In the genomic region with DNA sequence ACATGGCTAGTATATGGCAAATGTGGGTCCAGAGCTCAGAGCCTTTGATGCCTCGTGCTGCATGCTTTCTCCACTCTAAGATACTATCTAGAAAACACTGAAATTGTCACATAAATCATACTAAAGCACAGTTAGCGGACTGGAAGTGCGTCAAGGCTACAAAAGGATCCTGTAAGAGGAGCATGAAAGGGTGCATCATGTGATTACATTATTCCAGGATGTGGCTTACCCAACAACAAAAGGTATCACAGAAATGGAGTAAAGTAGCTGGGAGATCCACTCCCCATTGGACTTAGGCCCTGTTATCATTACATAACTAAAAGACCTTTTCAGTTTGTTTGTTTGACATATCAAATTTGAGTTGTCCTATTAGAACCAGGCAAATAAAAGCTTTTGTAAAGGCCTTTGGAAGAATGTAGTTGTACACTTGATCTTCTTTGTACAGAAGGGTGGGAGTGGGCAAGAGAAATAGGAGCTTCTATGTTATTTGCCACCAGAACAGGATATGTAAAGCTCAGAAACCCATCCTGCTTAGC, we compare ENCODE assay signal across 1 cellular context.
TF ChIP-seq lines count a peak whose summit lies in the region.

No MANE protein-coding gene starts in this region.

TF ChIP-seq in HepG2, 621 proteins besides CTCF, POLR2A, EP300 and RAD21 (continued from another document and continues in another):
- TF ChIP-seq, protein P1, sequence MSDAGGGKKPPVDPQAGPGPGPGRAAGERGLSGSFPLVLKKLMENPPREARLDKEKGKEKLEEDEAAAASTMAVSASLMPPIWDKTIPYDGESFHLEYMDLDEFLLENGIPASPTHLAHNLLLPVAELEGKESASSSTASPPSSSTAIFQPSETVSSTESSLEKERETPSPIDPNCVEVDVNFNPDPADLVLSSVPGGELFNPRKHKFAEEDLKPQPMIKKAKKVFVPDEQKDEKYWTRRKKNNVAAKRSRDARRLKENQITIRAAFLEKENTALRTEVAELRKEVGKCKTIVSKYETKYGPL (CRISPR knock-in tag; IDR thresholded peaks at IDR 0.05), result peak; percentile 62; the same call in 1 of the 2 replicates
- TF ChIP-seq, protein P2, sequence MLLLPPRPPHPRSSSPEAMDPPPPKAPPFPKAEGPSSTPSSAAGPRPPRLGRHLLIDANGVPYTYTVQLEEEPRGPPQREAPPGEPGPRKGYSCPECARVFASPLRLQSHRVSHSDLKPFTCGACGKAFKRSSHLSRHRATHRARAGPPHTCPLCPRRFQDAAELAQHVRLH (CRISPR knock-in tag; IDR thresholded peaks at IDR 0.05; ENCODE audit: borderline replicate concordance, low read depth), result no peak
- TF ChIP-seq ZNF780A (CRISPR knock-in tag; IDR thresholded peaks at IDR 0.05), result no peak
- TF ChIP-seq TBL1XR1 (IDR thresholded peaks at IDR 0.05; ENCODE audit: borderline replicate concordance, low read length, partially characterized antibody), result no peak
- TF ChIP-seq ETV6 (CRISPR knock-in tag; conservative IDR thresholded peaks at IDR 0.05), result no peak
- no peak for TF ChIP-seq ZNF713 (CRISPR knock-in tag; IDR thresholded peaks at IDR 0.05)
- TF ChIP-seq ZNF24 (IDR thresholded peaks at IDR 0.05), result no peak
- no peak for TF ChIP-seq HMG20B (CRISPR knock-in tag; conservative IDR thresholded peaks at IDR 0.05)
- TF ChIP-seq POLR2AphosphoS2 (IDR thresholded peaks at IDR 0.05; ENCODE audit: low read depth, low read length), result no peak
- no peak for TF ChIP-seq SYNCRIP (IDR thresholded peaks at IDR 0.05; ENCODE audit: insufficient read depth, low read depth, low read length)
- TF ChIP-seq MIER3 (CRISPR knock-in tag; IDR thresholded peaks at IDR 0.05; ENCODE audit: borderline replicate concordance), result no peak; the same call in 1 of the 2 replicates
- peak; percentile 41; the same call in 1 of the 2 replicates for TF ChIP-seq MAX (IDR thresholded peaks at IDR 0.05)
- TF ChIP-seq ZNF7 (CRISPR knock-in tag; IDR thresholded peaks at IDR 0.05), result peak; percentile 82; the same call in 1 of the 2 replicates
- TF ChIP-seq, protein P3, sequence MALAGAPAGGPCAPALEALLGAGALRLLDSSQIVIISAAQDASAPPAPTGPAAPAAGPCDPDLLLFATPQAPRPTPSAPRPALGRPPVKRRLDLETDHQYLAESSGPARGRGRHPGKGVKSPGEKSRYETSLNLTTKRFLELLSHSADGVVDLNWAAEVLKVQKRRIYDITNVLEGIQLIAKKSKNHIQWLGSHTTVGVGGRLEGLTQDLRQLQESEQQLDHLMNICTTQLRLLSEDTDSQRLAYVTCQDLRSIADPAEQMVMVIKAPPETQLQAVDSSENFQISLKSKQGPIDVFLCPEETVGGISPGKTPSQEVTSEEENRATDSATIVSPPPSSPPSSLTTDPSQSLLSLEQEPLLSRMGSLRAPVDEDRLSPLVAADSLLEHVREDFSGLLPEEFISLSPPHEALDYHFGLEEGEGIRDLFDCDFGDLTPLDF (CRISPR knock-in tag; IDR thresholded peaks at IDR 0.05), result no peak
- no peak for TF ChIP-seq HMGXB3 (CRISPR knock-in tag; IDR thresholded peaks at IDR 0.05; ENCODE audit: borderline replicate concordance)
- TF ChIP-seq, protein P4, sequence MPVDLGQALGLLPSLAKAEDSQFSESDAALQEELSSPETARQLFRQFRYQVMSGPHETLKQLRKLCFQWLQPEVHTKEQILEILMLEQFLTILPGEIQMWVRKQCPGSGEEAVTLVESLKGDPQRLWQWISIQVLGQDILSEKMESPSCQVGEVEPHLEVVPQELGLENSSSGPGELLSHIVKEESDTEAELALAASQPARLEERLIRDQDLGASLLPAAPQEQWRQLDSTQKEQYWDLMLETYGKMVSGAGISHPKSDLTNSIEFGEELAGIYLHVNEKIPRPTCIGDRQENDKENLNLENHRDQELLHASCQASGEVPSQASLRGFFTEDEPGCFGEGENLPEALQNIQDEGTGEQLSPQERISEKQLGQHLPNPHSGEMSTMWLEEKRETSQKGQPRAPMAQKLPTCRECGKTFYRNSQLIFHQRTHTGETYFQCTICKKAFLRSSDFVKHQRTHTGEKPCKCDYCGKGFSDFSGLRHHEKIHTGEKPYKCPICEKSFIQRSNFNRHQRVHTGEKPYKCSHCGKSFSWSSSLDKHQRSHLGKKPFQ (CRISPR knock-in tag; IDR thresholded peaks at IDR 0.05; ENCODE audit: insufficient replicate concordance), result no peak
- TF ChIP-seq, protein P5, sequence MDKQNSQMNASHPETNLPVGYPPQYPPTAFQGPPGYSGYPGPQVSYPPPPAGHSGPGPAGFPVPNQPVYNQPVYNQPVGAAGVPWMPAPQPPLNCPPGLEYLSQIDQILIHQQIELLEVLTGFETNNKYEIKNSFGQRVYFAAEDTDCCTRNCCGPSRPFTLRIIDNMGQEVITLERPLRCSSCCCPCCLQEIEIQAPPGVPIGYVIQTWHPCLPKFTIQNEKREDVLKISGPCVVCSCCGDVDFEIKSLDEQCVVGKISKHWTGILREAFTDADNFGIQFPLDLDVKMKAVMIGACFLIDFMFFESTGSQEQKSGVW (CRISPR knock-in tag; IDR thresholded peaks at IDR 0.05; ENCODE audit: borderline replicate concordance), result no peak
- TF ChIP-seq, protein P6, sequence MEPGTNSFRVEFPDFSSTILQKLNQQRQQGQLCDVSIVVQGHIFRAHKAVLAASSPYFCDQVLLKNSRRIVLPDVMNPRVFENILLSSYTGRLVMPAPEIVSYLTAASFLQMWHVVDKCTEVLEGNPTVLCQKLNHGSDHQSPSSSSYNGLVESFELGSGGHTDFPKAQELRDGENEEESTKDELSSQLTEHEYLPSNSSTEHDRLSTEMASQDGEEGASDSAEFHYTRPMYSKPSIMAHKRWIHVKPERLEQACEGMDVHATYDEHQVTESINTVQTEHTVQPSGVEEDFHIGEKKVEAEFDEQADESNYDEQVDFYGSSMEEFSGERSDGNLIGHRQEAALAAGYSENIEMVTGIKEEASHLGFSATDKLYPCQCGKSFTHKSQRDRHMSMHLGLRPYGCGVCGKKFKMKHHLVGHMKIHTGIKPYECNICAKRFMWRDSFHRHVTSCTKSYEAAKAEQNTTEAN (CRISPR knock-in tag; conservative IDR thresholded peaks at IDR 0.05), result no peak
- TF ChIP-seq SP5 (CRISPR knock-in tag; IDR thresholded peaks at IDR 0.05; ENCODE audit: borderline replicate concordance, low read depth), result peak; percentile 54; the same call in 1 of the 2 replicates
- TF ChIP-seq LCORL (IDR thresholded peaks at IDR 0.05), result peak; percentile 52; the same call in 1 of the 2 replicates
- peak; percentile 69; the same call in 1 of the 2 replicates for TF ChIP-seq LCORL (CRISPR knock-in tag; IDR thresholded peaks at IDR 0.05)
- TF ChIP-seq ZNF317 (CRISPR knock-in tag; IDR thresholded peaks at IDR 0.05), result 0 out of 2 replicates have a peak, but pooled peaks have one; percentile 31
- no peak for TF ChIP-seq SIN3A (IDR thresholded peaks at IDR 0.05; ENCODE audit: borderline replicate concordance, low read depth, low read length)
- no peak for TF ChIP-seq CENPT (CRISPR knock-in tag; IDR thresholded peaks at IDR 0.05; ENCODE audit: low read depth)
- TF ChIP-seq ZNF792 (CRISPR knock-in tag; IDR thresholded peaks at IDR 0.05), result peak; percentile 58; the same call in 1 of the 2 replicates
- no peak for TF ChIP-seq ELK4 (CRISPR knock-in tag; IDR thresholded peaks at IDR 0.05; ENCODE audit: borderline replicate concordance)
- TF ChIP-seq SP140L (CRISPR knock-in tag; IDR thresholded peaks at IDR 0.05; ENCODE audit: borderline replicate concordance), result no peak
- TF ChIP-seq TSC22D2 (CRISPR knock-in tag; IDR thresholded peaks at IDR 0.05; ENCODE audit: borderline replicate concordance), result no peak
- TF ChIP-seq ATF7-NPFF (CRISPR knock-in tag; IDR thresholded peaks at IDR 0.05; ENCODE audit: low read depth), result no peak
- TF ChIP-seq NFKB2 (CRISPR knock-in tag; IDR thresholded peaks at IDR 0.05; ENCODE audit: borderline replicate concordance), result no peak
- no peak for TF ChIP-seq HINFP (CRISPR knock-in tag; IDR thresholded peaks at IDR 0.05; ENCODE audit: low read depth)
- no peak for TF ChIP-seq CENPX (CRISPR knock-in tag; IDR thresholded peaks at IDR 0.05)
- TF ChIP-seq, protein P7, sequence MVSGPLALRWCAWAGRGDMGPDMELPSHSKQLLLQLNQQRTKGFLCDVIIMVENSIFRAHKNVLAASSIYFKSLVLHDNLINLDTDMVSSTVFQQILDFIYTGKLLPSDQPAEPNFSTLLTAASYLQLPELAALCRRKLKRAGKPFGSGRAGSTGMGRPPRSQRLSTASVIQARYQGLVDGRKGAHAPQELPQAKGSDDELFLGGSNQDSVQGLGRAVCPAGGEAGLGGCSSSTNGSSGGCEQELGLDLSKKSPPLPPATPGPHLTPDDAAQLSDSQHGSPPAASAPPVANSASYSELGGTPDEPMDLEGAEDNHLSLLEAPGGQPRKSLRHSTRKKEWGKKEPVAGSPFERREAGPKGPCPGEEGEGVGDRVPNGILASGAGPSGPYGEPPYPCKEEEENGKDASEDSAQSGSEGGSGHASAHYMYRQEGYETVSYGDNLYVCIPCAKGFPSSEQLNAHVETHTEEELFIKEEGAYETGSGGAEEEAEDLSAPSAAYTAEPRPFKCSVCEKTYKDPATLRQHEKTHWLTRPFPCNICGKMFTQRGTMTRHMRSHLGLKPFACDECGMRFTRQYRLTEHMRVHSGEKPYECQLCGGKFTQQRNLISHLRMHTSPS (CRISPR knock-in tag; IDR thresholded peaks at IDR 0.05; ENCODE audit: low read depth), result no peak
- TF ChIP-seq ZIK1 (CRISPR knock-in tag; IDR thresholded peaks at IDR 0.05; ENCODE audit: borderline replicate concordance, low read depth), result no peak
- no peak for TF ChIP-seq ZNF3 (CRISPR knock-in tag; IDR thresholded peaks at IDR 0.05)
- no peak for TF ChIP-seq ZNF280B (CRISPR knock-in tag; IDR thresholded peaks at IDR 0.05; ENCODE audit: borderline replicate concordance)
- no peak for TF ChIP-seq ZNF138 (CRISPR knock-in tag; IDR thresholded peaks at IDR 0.05; ENCODE audit: low read depth)
- TF ChIP-seq, protein P8, sequence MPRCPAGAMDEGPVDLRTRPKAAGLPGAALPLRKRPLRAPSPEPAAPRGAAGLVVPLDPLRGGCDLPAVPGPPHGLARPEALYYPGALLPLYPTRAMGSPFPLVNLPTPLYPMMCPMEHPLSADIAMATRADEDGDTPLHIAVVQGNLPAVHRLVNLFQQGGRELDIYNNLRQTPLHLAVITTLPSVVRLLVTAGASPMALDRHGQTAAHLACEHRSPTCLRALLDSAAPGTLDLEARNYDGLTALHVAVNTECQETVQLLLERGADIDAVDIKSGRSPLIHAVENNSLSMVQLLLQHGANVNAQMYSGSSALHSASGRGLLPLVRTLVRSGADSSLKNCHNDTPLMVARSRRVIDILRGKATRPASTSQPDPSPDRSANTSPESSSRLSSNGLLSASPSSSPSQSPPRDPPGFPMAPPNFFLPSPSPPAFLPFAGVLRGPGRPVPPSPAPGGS (CRISPR knock-in tag; IDR thresholded peaks at IDR 0.05), result no peak
- no peak for TF ChIP-seq U2AF2 (IDR thresholded peaks at IDR 0.05; ENCODE audit: low read depth, low read length)
- TF ChIP-seq SIX4 (CRISPR knock-in tag; IDR thresholded peaks at IDR 0.05), result peak; percentile 22; the same call in 1 of the 2 replicates
